In the genomic region with DNA sequence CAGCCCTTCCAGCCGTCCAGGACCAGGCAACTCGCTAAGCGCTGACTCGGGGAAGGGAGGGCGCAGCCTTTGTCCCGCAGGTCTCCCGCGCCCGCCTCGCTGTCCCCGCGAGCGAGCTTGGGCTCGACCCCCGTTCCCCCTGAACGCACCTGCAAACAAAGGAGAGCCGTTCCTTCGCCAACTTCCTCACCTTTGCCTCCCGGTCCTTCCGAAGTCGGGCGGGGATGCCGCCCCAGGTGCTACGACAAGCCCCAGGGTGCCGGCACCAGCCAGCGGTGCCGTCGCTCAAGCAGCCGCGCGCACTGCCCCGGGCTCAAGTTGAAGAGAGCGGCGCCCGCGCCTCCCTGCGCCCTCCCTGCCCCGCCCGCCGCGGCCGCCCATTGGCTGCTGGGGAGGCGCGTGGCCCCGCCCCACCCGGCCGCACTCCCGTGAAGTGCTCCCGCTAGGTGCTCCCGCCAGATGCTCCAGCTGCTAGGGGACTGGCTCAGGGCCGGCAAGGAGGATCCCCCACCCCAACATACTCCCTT, we compare ENCODE assay signal across 8 cellular contexts.
DNase-seq lines count a peak whose midpoint lies in the region; ATAC-seq and TF ChIP-seq lines count a peak whose summit lies in the region.

No MANE protein-coding gene starts in this region.

- no peak overlapping the region for H3K27ac ChIP-seq in mesendoderm (ENCODE audit: low read depth, low read length)

- no peaks in the 10 kb centered on the region for H3K27me3 ChIP-seq in mesendoderm (ENCODE audit: insufficient read depth, low read length, poor library complexity)

- peaks cover 1% of the 10 kb centered on the region for H3K36me3 Mint-ChIP-seq in activated CD4-positive, alpha-beta T cell treated with anti-CD3 and anti-CD28 coated beads, Interleukin-2, amount 10 ng/mL, durations not matched to agents 24 days and 14 days (ENCODE audit: low read depth)
- H3K36me3 Mint-ChIP-seq in effector memory CD8-positive, alpha-beta T cell (ENCODE audit: insufficient read depth): no peaks in the 10 kb centered on the region

- H3K4me3 Mint-ChIP-seq in activated CD4-positive, alpha-beta T cell treated with anti-CD3 and anti-CD28 coated beads, Interleukin-2, amount 10 ng/mL, durations not matched to agents 24 days and 14 days: peak overlapping the region; percentile 80
- H3K4me3 Mint-ChIP-seq in effector memory CD8-positive, alpha-beta T cell: peak overlapping the region; percentile 57 to 68

- WGBS in mesendoderm (ENCODE audit: extremely low coverage, insufficient coverage, low lambda C conversion rate): no CpG with 5 or more reads among the region's 51 CpGs

- DNase-seq in GM13976 (ENCODE audit: low spot score): peak; percentile 85
- peak; percentile 86 to 93 for DNase-seq in NCI-H2081 (lab: John Stamatoyannopoulos, UW)
- peak; percentile 89 for DNase-seq in activated CD4-positive, alpha-beta T cell treated with anti-CD3 and anti-CD28 coated beads, Interleukin-2, amount 10 ng/mL, durations not matched to agents 24 days and 14 days
- DNase-seq in effector memory CD8-positive, alpha-beta T cell: peak in 1 of 3 experiments; percentile 4
- peak; percentile 92 for DNase-seq in mesendoderm
- DNase-seq in stimulated activated CD8-positive, alpha-beta memory T cell treated with anti-CD3 and anti-CD28 coated beads, Interleukin-2, amount 100 ng/mL, for 48 hours (ENCODE audit: low read depth in 2 of 2): peak; percentile 38 to 53
- no peak for DNase-seq in G401 (ENCODE audit: low spot score)

- no peak overlapping the region for H2BK120ac ChIP-seq in mesendoderm (ENCODE audit: low read depth, low read length)

- peak overlapping the region; percentile 63 for H3K9ac ChIP-seq in mesendoderm (ENCODE audit: low read length)

- no peaks in the 10 kb centered on the region for H3K9me3 Mint-ChIP-seq in activated CD4-positive, alpha-beta T cell treated with anti-CD3 and anti-CD28 coated beads, Interleukin-2, amount 10 ng/mL, durations not matched to agents 24 days and 14 days
- H3K9me3 Mint-ChIP-seq in effector memory CD8-positive, alpha-beta T cell: no peaks in the 10 kb centered on the region

- no peak overlapping the region for H2AK5ac ChIP-seq in mesendoderm (ENCODE audit: low read length)

- no peak overlapping the region for H2BK15ac ChIP-seq in mesendoderm (replicated peaks; ENCODE audit: low read depth)

- H3K4me1 Mint-ChIP-seq in activated CD4-positive, alpha-beta T cell treated with anti-CD3 and anti-CD28 coated beads, Interleukin-2, amount 10 ng/mL, durations not matched to agents 24 days and 14 days: peaks cover 7% of the 10 kb centered on the region
- peaks cover 4 to 14% of the 10 kb centered on the region in 2 donors for H3K4me1 Mint-ChIP-seq in effector memory CD8-positive, alpha-beta T cell (ENCODE audit: low read depth in 2 of 2)

- peaks cover 2% of the 10 kb centered on the region for H3K79me1 ChIP-seq in mesendoderm (ENCODE audit: low read length)

- H3K4ac ChIP-seq in mesendoderm (ENCODE audit: low read depth, low read length): no peak overlapping the region

- peak; percentile 98 for ATAC-seq in HG02588 (IDR thresholded peaks at IDR 0.05; ENCODE audit: unreplicated experiment)
- peak; percentile 32 for ATAC-seq in effector memory CD8-positive, alpha-beta T cell (replicated peaks)

- H3K27me3 Mint-ChIP-seq in activated CD4-positive, alpha-beta T cell treated with anti-CD3 and anti-CD28 coated beads, Interleukin-2, amount 10 ng/mL, durations not matched to agents 24 days and 14 days: peaks cover 62% of the 10 kb centered on the region
- peaks cover 73 to 84% of the 10 kb centered on the region in 2 donors for H3K27me3 Mint-ChIP-seq in effector memory CD8-positive, alpha-beta T cell

- TF ChIP-seq CTCF in GM13976 (IDR thresholded peaks at IDR 0.05; ENCODE audit: borderline replicate concordance, control extremely low read depth, extremely low read depth, insufficient read depth, missing control alignments): no peak

- H3K56ac ChIP-seq in mesendoderm (ENCODE audit: low read length): peak overlapping the region; percentile 83

- no peaks in the 10 kb centered on the region for H3K36me3 ChIP-seq in mesendoderm (ENCODE audit: control insufficient read depth, insufficient read depth, low read length)

- H3K79me2 ChIP-seq in mesendoderm (ENCODE audit: control insufficient read depth, insufficient read depth, low read length): peaks cover 1% of the 10 kb centered on the region

- H3K23ac ChIP-seq in mesendoderm (ENCODE audit: low read length): peak overlapping the region; percentile 92

- H2BK5ac ChIP-seq in mesendoderm (ENCODE audit: low read length): no peak overlapping the region

- no peak overlapping the region for H3K27ac Mint-ChIP-seq in activated CD4-positive, alpha-beta T cell treated with anti-CD3 and anti-CD28 coated beads, Interleukin-2, amount 10 ng/mL, durations not matched to agents 24 days and 14 days
- H3K27ac Mint-ChIP-seq in effector memory CD8-positive, alpha-beta T cell: peak overlapping the region in 1 of 2 donors; percentile 46

- peaks cover 2% of the 10 kb centered on the region for H3K4me1 ChIP-seq in mesendoderm (ENCODE audit: control insufficient read depth, low read depth, low read length)

- H3K4me2 ChIP-seq in mesendoderm (ENCODE audit: low read length): peak overlapping the region; percentile 77

- H4K8ac ChIP-seq in mesendoderm (ENCODE audit: low read depth, low read length): no peak overlapping the region

- H3K18ac ChIP-seq in mesendoderm (ENCODE audit: low read length): peak overlapping the region; percentile 1

- H4K5ac ChIP-seq in mesendoderm (ENCODE audit: low read length): no peak overlapping the region

- H3K4me3 ChIP-seq in mesendoderm (ENCODE audit: low read length): peak overlapping the region; percentile 38

- in situ Hi-C loops in GM13976 (cut with MboI; ENCODE audit: low sequenced_read_pairs, unreplicated experiment) (no loop called here), G401 (cut with HindIII; ENCODE audit: low sequenced_read_pairs) (no loop called here)

- intact Hi-C loops in activated CD4-positive, alpha-beta T cell treated with anti-CD3 and anti-CD28 coated beads, Interleukin-2, amount 10 ng/mL, durations not matched to agents 24 days and 14 days (cut with micrococcal nuclease): no loop called here
